Comparison of ENCODE assay signal across 17 cellular contexts in the genomic region with DNA sequence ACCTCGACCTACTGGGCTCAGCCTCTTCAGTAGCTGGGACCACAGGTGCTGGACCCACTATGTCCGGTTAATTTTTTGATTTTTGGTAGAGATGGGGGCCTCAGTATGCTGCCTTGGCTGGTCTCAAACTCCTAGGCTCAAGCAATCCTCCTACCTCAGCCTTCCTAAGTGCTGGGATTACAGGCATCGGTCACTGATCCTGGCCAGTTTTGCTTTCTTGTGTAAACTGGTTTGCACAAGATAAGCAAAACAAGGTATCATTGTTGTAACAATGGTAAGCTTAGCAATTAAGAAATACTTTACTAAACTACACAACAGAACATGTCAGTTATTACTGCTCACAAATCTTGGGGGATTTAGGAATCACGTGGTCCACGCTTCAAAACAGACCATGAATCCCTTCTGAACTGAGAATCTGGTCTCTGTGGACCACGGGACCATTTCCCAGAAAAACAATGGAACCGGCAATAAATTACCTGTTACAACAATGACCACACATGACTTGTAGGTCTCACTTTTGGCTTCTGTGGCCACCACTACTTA.
"Had no signal": no experiment of that assay in that cellular context is flagged by ENCODE, and none has a peak within 500 bp of the region (broad histone marks: within the 10 kb centered on the region; RNA-seq: fewer than 3 reads in every experiment).

No MANE protein-coding gene starts in this region.

- H3K9me3 Mint-ChIP-seq: T-helper 1 cell treated with Interleukin-12 subunit alpha and Interleukin-12 subunit beta and Interleukin-4 antibody, amounts not matched to agents 30 μg/mL and 1 μg/mL, for 36 hours had no signal

- H3K4me3 Mint-ChIP-seq: nephron progenitor cell; T-helper 1 cell treated with Interleukin-12 subunit alpha and Interleukin-12 subunit beta and Interleukin-4 antibody, amounts not matched to agents 30 μg/mL and 1 μg/mL, for 36 hours had no signal

- DNase-seq: activated CD4-positive, alpha-beta T cell treated with anti-CD3 and anti-CD28 coated beads for 1 hour; activated CD8-positive, alpha-beta memory T cell treated with anti-CD3 and anti-CD28 coated beads for 24 hours; activated CD8-positive, alpha-beta memory T cell treated with anti-CD3 and anti-CD28 coated beads, Interleukin-2, amount 50 U/mL, for 48 hours; activated gamma-delta T cell; activated T-cell treated with anti-CD3 and anti-CD28 coated beads, Interleukin-2, amount 50 U/mL, for 72 hours; anterior cingulate cortex; brain microvascular endothelial cell; effector CD4-positive, alpha-beta T cell; foreskin fibroblast; glutamatergic neuron; hippocampal formation; left cardiac atrium; nephron progenitor cell; nucleus accumbens; retina had no signal

- H3K27me3 Mint-ChIP-seq: stimulated activated naive CD8-positive, alpha-beta T cell treated with anti-CD3 and anti-CD28 coated beads, Interleukin-15, Interleukin-2, amounts not matched to agents 100 ng/mL and 50 ng/mL, for 24 hours had no signal

- H3K27ac Mint-ChIP-seq: nephron progenitor cell had no signal

- ATAC-seq: left cardiac atrium had no signal
